ENCODE assay signal across 5 cellular contexts in genomic region chr15:30783019-30783418, GRCh38.
"Had no signal": no experiment of that assay in that cellular context is flagged by ENCODE, and none has a peak within 500 bp of the region (broad histone marks: within the 10 kb centered on the region; RNA-seq: fewer than 3 reads in every experiment).

No MANE protein-coding gene starts in this region.

- DNase-seq: IMR-90, KBM-7, KG1 had no signal

- H3K4me3 ChIP-seq: K562 had no signal

- H3K27ac ChIP-seq: HL-60 had no signal
